Comparison of ENCODE assay signal across 1 cellular context in the genomic region with DNA sequence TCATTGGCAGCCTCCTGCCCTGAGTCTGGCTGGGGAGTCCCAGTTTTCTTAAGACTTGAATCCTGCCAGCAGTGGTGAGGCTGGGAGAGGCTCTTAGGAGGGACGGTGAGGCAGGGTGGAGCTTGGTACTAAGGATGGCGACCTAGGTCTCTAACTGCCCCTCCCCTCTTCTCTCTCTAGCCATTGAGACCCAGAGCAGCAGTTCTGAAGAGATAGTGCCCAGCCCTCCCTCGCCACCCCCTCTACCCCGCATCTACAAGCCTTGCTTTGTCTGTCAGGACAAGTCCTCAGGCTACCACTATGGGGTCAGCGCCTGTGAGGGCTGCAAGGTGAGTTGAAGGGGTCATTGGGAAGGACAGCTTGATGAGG.
TF ChIP-seq lines count a peak whose summit lies in the region.

No MANE protein-coding gene starts in this region.

TF ChIP-seq in IMR-90, 13 proteins besides CTCF, POLR2A, EP300 and RAD21:
- TF ChIP-seq MXI1 (IDR thresholded peaks at IDR 0.05; ENCODE audit: borderline replicate concordance, low read depth, low read length) (no peak), MAFK (IDR thresholded peaks at IDR 0.05; ENCODE audit: low read depth, low read length) (no peak), RCOR1 (IDR thresholded peaks at IDR 0.05; ENCODE audit: insufficient replicate concordance, low read length) (no peak), SMC3 (IDR thresholded peaks at IDR 0.05; ENCODE audit: low read depth, low read length) (no peak), FOS (IDR thresholded peaks at IDR 0.05; ENCODE audit: low read depth, low read length) (no peak), BHLHE40 (IDR thresholded peaks at IDR 0.05; ENCODE audit: low read depth, low read length) (no peak), RFX5 (IDR thresholded peaks at IDR 0.05; ENCODE audit: low read depth, low read length) (no peak), NFE2L2 (IDR thresholded peaks at IDR 0.05; ENCODE audit: low read depth, low read length) (no peak), MAZ (IDR thresholded peaks at IDR 0.05; ENCODE audit: borderline replicate concordance, low read depth, low read length) (no peak)
- TF ChIP-seq, protein P1, sequence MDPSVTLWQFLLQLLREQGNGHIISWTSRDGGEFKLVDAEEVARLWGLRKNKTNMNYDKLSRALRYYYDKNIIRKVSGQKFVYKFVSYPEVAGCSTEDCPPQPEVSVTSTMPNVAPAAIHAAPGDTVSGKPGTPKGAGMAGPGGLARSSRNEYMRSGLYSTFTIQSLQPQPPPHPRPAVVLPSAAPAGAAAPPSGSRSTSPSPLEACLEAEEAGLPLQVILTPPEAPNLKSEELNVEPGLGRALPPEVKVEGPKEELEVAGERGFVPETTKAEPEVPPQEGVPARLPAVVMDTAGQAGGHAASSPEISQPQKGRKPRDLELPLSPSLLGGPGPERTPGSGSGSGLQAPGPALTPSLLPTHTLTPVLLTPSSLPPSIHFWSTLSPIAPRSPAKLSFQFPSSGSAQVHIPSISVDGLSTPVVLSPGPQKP (IDR thresholded peaks at IDR 0.05; ENCODE audit: borderline replicate concordance, low read depth, low read length): no peak
